9 cellular contexts compared by ENCODE assay signal in the genomic region with DNA sequence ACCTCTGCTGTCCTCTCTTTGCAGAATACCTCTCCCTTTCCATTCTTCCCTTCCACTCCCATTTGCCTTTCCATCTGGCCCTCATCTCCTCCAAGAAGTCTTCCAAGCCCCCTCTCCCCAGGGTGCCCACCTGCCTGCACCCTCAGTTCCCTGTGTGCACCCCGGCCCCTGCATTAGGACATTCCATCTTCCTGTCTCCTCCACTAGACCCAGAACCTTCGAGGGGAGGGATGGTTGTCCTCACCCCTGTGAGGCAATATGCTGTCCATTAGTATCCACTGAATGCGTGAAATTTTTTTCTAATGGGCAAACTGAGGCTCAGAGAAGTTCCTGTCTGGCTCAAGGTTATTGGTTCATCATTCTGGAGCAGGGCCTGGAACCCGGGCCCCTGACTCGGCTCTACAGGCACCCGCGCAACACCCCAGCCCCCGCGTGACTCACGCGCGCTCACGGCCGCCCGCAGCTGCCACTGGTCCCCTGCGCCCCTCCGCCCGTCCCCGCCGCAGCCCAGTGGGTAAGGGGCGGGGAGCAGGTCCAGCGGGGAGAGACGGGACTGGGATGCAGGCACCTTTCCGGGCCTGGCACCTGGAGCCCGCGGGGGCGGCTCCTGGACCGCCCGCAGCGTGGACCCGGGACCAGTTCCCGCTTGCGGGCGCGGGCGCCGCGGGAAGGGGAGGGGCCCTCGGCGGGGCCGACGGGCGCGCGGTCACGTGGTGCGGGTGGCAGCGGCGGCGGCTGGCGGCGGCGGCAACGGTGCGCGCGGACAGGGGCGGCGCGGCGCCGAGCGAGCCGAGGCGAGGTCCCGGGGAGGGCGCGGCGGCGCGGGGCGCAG. TPM values are rescaled to one million over a fixed set of nuclear protein-coding genes. Genes with fewer than 3 reads are reported as not detected.
DNase-seq lines count a peak whose midpoint lies in the region; ATAC-seq and TF ChIP-seq lines count a peak whose summit lies in the region.
"Had no signal": no experiment of that assay in that cellular context is flagged by ENCODE, and none has a peak within 500 bp of the region (broad histone marks: within the 10 kb centered on the region; RNA-seq: fewer than 3 reads in every experiment).

No MANE protein-coding gene starts in this region.

- H3K4me3 ChIP-seq in OCI-LY1 (ENCODE audit: low read depth, low read length, poor library complexity, severe bottlenecking) (peak overlapping the region; percentile 54), heart left ventricle (peak overlapping the region; percentile 10 to 61 (median 42)), retinal pigment epithelial cell (ENCODE audit: low read length) (peak overlapping the region; percentile 20)

- peak overlapping the region; percentile 68 for H3K4me3 Mint-ChIP-seq in activated naive CD4-positive, alpha-beta T cell treated with anti-CD3 and anti-CD28 coated beads for 36 hours

- no peak for TF ChIP-seq CTCF in OCI-LY1 (IDR thresholded peaks at IDR 0.05; ENCODE audit: low read length)
- TF ChIP-seq CTCF in heart left ventricle (IDR thresholded peaks at IDR 0.05) = no peak
- TF ChIP-seq CTCF in retinal pigment epithelial cell (conservative IDR thresholded peaks at IDR 0.05; ENCODE audit: low read depth, low read length) = no peak

- no peaks in the 10 kb centered on the region for H3F3A ChIP-seq in OCI-LY1 (ENCODE audit: insufficient read depth, low read length)

- no peaks in the 10 kb centered on the region for H3K36me3 Mint-ChIP-seq in activated naive CD4-positive, alpha-beta T cell treated with anti-CD3 and anti-CD28 coated beads for 36 hours (ENCODE audit: low read depth)

- H3K9me2 ChIP-seq in OCI-LY1 (ENCODE audit: low read depth, low read length) = no peaks in the 10 kb centered on the region

- WGBS in heart left ventricle, 4 donors = 2 to 7% (median 3%) methylated on average over 23 to 72 of the region's 72 CpGs

- no peaks in the 10 kb centered on the region for H3K79me2 ChIP-seq in OCI-LY1 (ENCODE audit: insufficient read depth, low read length)

- DNase-seq in DMS 273 (lab: John Stamatoyannopoulos, UW; ENCODE audit: unreplicated experiment) (peak; percentile 61), DMS 273 treated with DMSO at 0.1 percent for 48 hours (lab: John Stamatoyannopoulos, UW) (no peak), heart left ventricle (peak in 3 of 5 donors; percentile 27 to 66 (median 40)), retinal pigment epithelial cell (ENCODE audit: low read depth) (no peak), HK-2 (ENCODE audit: unreplicated experiment) (no peak)
- DNase-seq in activated naive CD4-positive, alpha-beta T cell treated with anti-CD3 and anti-CD28 coated beads for 36 hours = peak; percentile 56

- H3K4me1 Mint-ChIP-seq in activated naive CD4-positive, alpha-beta T cell treated with anti-CD3 and anti-CD28 coated beads for 36 hours (ENCODE audit: low read depth) = peaks cover 12% of the 10 kb centered on the region

- H3K9me3 ChIP-seq in OCI-LY1 (ENCODE audit: low read length) = no peaks in the 10 kb centered on the region
- H3K9me3 ChIP-seq in heart left ventricle = no peaks in the 10 kb centered on the region

- intact Hi-C loops in activated naive CD4-positive, alpha-beta T cell treated with anti-CD3 and anti-CD28 coated beads for 36 hours (cut with micrococcal nuclease) = no loop called here
- intact Hi-C loops in heart left ventricle (cut with DNase I) = loop anchor here in 1 of 10 donors (10.0 kb wide), 1 partner anchor 499 kb away; no protein-coding TSS in a partner anchor

- H3K9me3 Mint-ChIP-seq in activated naive CD4-positive, alpha-beta T cell treated with anti-CD3 and anti-CD28 coated beads for 36 hours = no peaks in the 10 kb centered on the region

- no peak overlapping the region for H2AFZ ChIP-seq in OCI-LY1 (ENCODE audit: low read length)

- ATAC-seq in heart left ventricle (peak in 2 of 4 donors; percentile 41 to 74), GM21529 (IDR thresholded peaks at IDR 0.05; ENCODE audit: unreplicated experiment) (no peak)

- CTCF ChIA-PET in activated naive CD4-positive, alpha-beta T cell treated with anti-CD3 and anti-CD28 coated beads for 36 hours (lab: Charles Lee) = no interaction called here

- no peaks in the 10 kb centered on the region for H4K20me1 ChIP-seq in OCI-LY1 (ENCODE audit: insufficient read depth, low read length)

- TF ChIP-seq POLR2A in heart left ventricle (IDR thresholded peaks at IDR 0.05) = no peak

- H3K4me1 ChIP-seq in OCI-LY1 (ENCODE audit: insufficient read depth, low read length, severe bottlenecking) (peaks cover 5% of the 10 kb centered on the region), heart left ventricle (peaks cover 0 to 12% (median 3%) of the 10 kb centered on the region in 12 donors)

- peak overlapping the region; percentile 68 for H3K4me2 ChIP-seq in OCI-LY1 (ENCODE audit: low read length)

- H3K27me3 ChIP-seq in OCI-LY1 (ENCODE audit: insufficient read depth, low read length) = peaks cover 23% of the 10 kb centered on the region; the same call in 1 of the 2 replicates
- peaks cover 4 to 58% (median 31%) of the 10 kb centered on the region in 9 donors for H3K27me3 ChIP-seq in heart left ventricle

- H3K36me3 ChIP-seq in OCI-LY1 (ENCODE audit: insufficient read depth, low read length) = no peaks in the 10 kb centered on the region
- no peaks in the 10 kb centered on the region for H3K36me3 ChIP-seq in heart left ventricle

- H3K9ac ChIP-seq in OCI-LY1 (ENCODE audit: low read length) = no peak overlapping the region

- H3K27me3 Mint-ChIP-seq in activated naive CD4-positive, alpha-beta T cell treated with anti-CD3 and anti-CD28 coated beads for 36 hours (ENCODE audit: low read depth) = peaks cover 48% of the 10 kb centered on the region

- no peak overlapping the region for H3K27ac ChIP-seq in OCI-LY1 (ENCODE audit: low read depth, low read length, poor library complexity, severe bottlenecking)
- H3K27ac ChIP-seq in heart left ventricle = no peak overlapping the region
- H3K27ac ChIP-seq: 22Rv1 had no signal

- no peak overlapping the region for H3K27ac Mint-ChIP-seq in activated naive CD4-positive, alpha-beta T cell treated with anti-CD3 and anti-CD28 coated beads for 36 hours

RNA-seq across cellular contexts. Expression of gene SEPTIN3, which starts 7.0 kb away (rescaled TPM):
- total RNA-seq in activated naive CD4-positive, alpha-beta T cell treated with anti-CD3 and anti-CD28 coated beads for 36 hours = 1 to 10 TPM; 1.0 to 1.5 TPM
- under 1 TPM in 6 of 9 donors, not detected in 3; 0.07 to 0.53 (median 0.23) TPM for total RNA-seq in heart left ventricle
- under 1 TPM; 0.03 to 0.08 TPM for polyA plus RNA-seq in heart left ventricle

RNA-seq across cellular contexts. Expression of gene WBP2NL, which starts 22.3 kb away (rescaled TPM):
- total RNA-seq in activated naive CD4-positive, alpha-beta T cell treated with anti-CD3 and anti-CD28 coated beads for 36 hours = under 1 TPM; 0.50 to 0.74 TPM
- total RNA-seq in heart left ventricle = 1 to 10 TPM in 1 of 9 donors, under 1 TPM in 7, not detected in 1; 0.30 to 1.1 (median 0.40) TPM
- under 1 TPM; 0.11 TPM for polyA plus RNA-seq in heart left ventricle

RNA-seq across cellular contexts. Expression of gene CENPM, which starts 29.3 kb away (rescaled TPM):
- 100 to 1,000 TPM in 1 of 2 experiments, 10 to 100 TPM in 1; 95.4 to 110 TPM for total RNA-seq in activated naive CD4-positive, alpha-beta T cell treated with anti-CD3 and anti-CD28 coated beads for 36 hours
- total RNA-seq in heart left ventricle = 1 to 10 TPM in 2 of 9 donors, under 1 TPM in 3, not detected in 4; 0.21 to 6.9 (median 0.52) TPM
- polyA plus RNA-seq in heart left ventricle = under 1 TPM; 0.30 to 0.79 TPM

RNA-seq across cellular contexts. Expression of gene TNFRSF13C, which starts 49.7 kb away (rescaled TPM):
- total RNA-seq in activated naive CD4-positive, alpha-beta T cell treated with anti-CD3 and anti-CD28 coated beads for 36 hours = 1 to 10 TPM; 3.2 to 3.8 TPM
- under 1 TPM in 8 of 9 donors, not detected in 1; 0.35 to 0.61 (median 0.44) TPM for total RNA-seq in heart left ventricle
- under 1 TPM; 0.07 to 0.34 TPM for polyA plus RNA-seq in heart left ventricle

Comparison
In these comparisons a context has a peak if more than half of its experiments do, and no peak if none do; other contexts are left out.
1. DNase-seq: peak in DMS 273 (single experiment), activated naive CD4-positive, alpha-beta T cell treated with anti-CD3 and anti-CD28 coated beads for 36 hours (single experiment) and heart left ventricle (3 of 5); none in DMS 273 treated with DMSO at 0.1 percent for 48 hours (single experiment), retinal pigment epithelial cell (single experiment) and HK-2 (single experiment).
2. Peak in every context shown above with its lines, with median percentiles within 50 percentile points of each other: H3K4me3 ChIP-seq.